ENCODE assay signal across 1 cellular context in the genomic region with DNA sequence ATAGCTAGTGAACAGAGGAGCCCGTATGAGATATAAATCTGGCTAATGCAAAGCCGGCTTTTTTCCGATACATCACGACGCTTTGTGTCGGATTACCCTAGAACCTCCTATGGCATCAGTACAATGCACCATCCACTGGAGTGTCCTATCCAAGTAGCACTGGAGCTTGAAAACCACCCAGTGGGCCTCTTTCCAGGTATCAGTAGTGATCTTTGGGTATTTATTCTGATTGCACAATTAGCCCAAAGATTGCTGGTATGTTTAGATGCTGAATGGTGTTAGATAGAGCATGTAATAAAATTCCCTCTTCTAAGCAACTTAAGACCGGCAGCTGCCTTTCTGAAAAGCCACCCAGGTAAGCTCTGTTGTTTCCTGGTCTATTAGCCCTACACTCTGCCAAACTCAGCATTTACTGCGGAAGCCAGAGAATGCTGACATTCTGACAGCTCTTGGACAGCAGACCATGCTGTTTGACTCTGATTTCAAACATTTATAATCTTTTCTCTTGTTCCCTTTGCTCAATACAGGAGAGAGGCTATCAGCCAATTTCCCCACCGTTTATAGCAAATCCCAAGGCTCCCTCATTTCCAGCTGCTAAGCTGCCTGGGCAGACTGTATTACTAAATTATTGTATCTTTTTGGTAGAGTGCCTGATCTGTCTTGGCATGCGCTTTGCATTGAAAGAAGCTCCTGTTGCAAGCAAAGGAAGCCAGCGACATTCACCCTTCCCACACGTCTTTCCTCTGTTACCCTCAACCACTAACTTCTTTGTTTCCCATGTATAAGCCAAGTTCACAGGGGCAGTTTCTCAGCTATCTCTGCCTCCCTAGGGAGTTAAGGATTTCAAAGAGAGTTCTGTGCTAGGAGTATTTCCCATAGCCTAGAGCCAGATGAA.
TF ChIP-seq lines count a peak whose summit lies in the region.

No MANE protein-coding gene starts in this region.

TF ChIP-seq in GM23338, 12 proteins besides CTCF, POLR2A, EP300 and RAD21 (continued from another document):
- TF ChIP-seq, protein P1, sequence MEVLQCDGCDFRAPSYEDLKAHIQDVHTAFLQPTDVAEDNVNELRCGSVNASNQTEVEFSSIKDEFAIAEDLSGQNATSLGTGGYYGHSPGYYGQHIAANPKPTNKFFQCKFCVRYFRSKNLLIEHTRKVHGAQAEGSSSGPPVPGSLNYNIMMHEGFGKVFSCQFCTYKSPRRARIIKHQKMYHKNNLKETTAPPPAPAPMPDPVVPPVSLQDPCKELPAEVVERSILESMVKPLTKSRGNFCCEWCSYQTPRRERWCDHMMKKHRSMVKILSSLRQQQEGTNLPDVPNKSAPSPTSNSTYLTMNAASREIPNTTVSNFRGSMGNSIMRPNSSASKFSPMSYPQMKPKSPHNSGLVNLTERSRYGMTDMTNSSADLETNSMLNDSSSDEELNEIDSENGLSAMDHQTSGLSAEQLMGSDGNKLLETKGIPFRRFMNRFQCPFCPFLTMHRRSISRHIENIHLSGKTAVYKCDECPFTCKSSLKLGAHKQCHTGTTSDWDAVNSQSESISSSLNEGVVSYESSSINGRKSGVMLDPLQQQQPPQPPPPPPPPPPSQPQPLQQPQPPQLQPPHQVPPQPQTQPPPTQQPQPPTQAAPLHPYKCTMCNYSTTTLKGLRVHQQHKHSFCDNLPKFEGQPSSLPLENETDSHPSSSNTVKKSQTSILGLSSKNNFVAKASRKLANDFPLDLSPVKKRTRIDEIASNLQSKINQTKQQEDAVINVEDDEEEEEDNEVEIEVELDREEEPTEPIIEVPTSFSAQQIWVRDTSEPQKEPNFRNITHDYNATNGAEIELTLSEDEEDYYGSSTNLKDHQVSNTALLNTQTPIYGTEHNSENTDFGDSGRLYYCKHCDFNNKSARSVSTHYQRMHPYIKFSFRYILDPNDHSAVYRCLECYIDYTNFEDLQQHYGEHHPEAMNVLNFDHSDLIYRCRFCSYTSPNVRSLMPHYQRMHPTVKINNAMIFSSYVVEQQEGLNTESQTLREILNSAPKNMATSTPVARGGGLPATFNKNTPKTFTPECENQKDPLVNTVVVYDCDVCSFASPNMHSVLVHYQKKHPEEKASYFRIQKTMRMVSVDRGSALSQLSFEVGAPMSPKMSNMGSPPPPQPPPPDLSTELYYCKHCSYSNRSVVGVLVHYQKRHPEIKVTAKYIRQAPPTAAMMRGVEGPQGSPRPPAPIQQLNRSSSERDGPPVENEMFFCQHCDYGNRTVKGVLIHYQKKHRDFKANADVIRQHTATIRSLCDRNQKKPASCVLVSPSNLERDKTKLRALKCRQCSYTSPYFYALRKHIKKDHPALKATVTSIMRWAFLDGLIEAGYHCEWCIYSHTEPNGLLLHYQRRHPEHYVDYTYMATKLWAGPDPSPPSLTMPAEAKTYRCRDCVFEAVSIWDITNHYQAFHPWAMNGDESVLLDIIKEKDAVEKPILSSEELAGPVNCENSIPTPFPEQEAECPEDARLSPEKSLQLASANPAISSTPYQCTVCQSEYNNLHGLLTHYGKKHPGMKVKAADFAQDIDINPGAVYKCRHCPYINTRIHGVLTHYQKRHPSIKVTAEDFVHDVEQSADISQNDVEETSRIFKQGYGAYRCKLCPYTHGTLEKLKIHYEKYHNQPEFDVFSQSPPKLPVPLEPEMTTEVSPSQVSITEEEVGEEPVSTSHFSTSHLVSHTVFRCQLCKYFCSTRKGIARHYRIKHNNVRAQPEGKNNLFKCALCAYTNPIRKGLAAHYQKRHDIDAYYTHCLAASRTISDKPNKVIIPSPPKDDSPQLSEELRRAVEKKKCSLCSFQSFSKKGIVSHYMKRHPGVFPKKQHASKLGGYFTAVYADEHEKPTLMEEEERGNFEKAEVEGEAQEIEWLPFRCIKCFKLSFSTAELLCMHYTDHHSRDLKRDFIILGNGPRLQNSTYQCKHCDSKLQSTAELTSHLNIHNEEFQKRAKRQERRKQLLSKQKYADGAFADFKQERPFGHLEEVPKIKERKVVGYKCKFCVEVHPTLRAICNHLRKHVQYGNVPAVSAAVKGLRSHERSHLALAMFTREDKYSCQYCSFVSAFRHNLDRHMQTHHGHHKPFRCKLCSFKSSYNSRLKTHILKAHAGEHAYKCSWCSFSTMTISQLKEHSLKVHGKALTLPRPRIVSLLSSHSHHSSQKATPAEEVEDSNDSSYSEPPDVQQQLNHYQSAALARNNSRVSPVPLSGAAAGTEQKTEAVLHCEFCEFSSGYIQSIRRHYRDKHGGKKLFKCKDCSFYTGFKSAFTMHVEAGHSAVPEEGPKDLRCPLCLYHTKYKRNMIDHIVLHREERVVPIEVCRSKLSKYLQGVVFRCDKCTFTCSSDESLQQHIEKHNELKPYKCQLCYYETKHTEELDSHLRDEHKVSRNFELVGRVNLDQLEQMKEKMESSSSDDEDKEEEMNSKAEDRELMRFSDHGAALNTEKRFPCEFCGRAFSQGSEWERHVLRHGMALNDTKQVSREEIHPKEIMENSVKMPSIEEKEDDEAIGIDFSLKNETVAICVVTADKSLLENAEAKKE (CRISPR knock-in tag; IDR thresholded peaks at IDR 0.05), result no peak
- no peak for TF ChIP-seq STAT1 (IDR thresholded peaks at IDR 0.05; ENCODE audit: unreplicated experiment)
